ENCODE assay signal across 24 cellular contexts in genomic region chr10:22491480-22491879, GRCh38.
DNase-seq lines count a peak whose midpoint lies in the region; ATAC-seq and TF ChIP-seq lines count a peak whose summit lies in the region.
"Had no signal": no experiment of that assay in that cellular context is flagged by ENCODE, and none has a peak within 500 bp of the region (broad histone marks: within the 10 kb centered on the region; RNA-seq: fewer than 3 reads in every experiment).

No MANE protein-coding gene starts in this region.

- H3K27me3 ChIP-seq in dorsolateral prefrontal cortex = peaks cover 0 to 3% (median 0%) of the 10 kb centered on the region in 45 donors
- H3K27me3 ChIP-seq: gastroesophageal sphincter, spleen, thyroid gland had no signal

- H3K4me3 ChIP-seq in dorsolateral prefrontal cortex = no peak overlapping the region
- H3K4me3 ChIP-seq: coronary artery, esophagus squamous epithelium, gastroesophageal sphincter, spleen, thyroid gland had no signal

- DNase-seq in Ammon's horn (ENCODE audit: low spot score) (peak; percentile 84), NCI-H446 (lab: John Stamatoyannopoulos, UW) (peak; percentile 42 to 80), dorsolateral prefrontal cortex (peak in 9 of 10 donors; percentile 67 to 91 (median 74)), myocyte (ENCODE audit: low read depth) (peak; percentile 47), AG08396 (ENCODE audit: low spot score) (no peak), NCI-H69 (lab: John Stamatoyannopoulos, UW) (no peak), NCI-H2196 treated with DMSO at 0.1 percent for 48 hours (lab: John Stamatoyannopoulos, UW; ENCODE audit: unreplicated experiment) (no peak)
- DNase-seq: activated CD8-positive, alpha-beta memory T cell treated with anti-CD3 and anti-CD28 coated beads, Interleukin-2, amount 50 U/mL, for 4 hours; DMS153; endodermal cell; esophagus squamous epithelium; mammary epithelial cell; NCI-H1105; NCI-H2029; NCI-H2227 treated with DMSO at 0.1 percent for 48 hours; spleen; stimulated activated CD4-positive, alpha-beta T cell treated with anti-CD3 and anti-CD28 coated beads, Interleukin-4, amount 100 ng/mL, for 4 hours; T-helper 9 cell; WERI-Rb-1 had no signal

- H3K27ac ChIP-seq in dorsolateral prefrontal cortex = peak overlapping the region in 56 of 59 donors; percentile 18 to 94 (median 77)
- H3K27ac ChIP-seq: coronary artery, esophagus squamous epithelium, gastroesophageal sphincter, spleen, thyroid gland, WERI-Rb-1 had no signal

- ATAC-seq in HG03378 (IDR thresholded peaks at IDR 0.05; ENCODE audit: unreplicated experiment) = no peak
- ATAC-seq: gastroesophageal sphincter, Right ventricle myocardium inferior had no signal

- intact Hi-C loops in dorsolateral prefrontal cortex (cut with DNase I) = no loop called here

- peak in 1 of 56 donors; percentile 27 for TF ChIP-seq CTCF in dorsolateral prefrontal cortex (IDR thresholded peaks at IDR 0.05 in 54 of 56, conservative IDR thresholded peaks at IDR 0.05 in 2 of 56; ENCODE audit: low read depth in 1 of 56, partially characterized antibody in 56 of 56)

Comparison
In these comparisons a context has a peak if more than half of its experiments do, and no peak if none do; other contexts are left out.
1. DNase-seq: peak in Ammon's horn (single experiment), NCI-H446 (2 of 2), dorsolateral prefrontal cortex (9 of 10) and myocyte (single experiment); none in AG08396 (single experiment), NCI-H69 (single experiment) and NCI-H2196 treated with DMSO at 0.1 percent for 48 hours (single experiment).